ENCODE assay signal across 24 cellular contexts in the genomic region with DNA sequence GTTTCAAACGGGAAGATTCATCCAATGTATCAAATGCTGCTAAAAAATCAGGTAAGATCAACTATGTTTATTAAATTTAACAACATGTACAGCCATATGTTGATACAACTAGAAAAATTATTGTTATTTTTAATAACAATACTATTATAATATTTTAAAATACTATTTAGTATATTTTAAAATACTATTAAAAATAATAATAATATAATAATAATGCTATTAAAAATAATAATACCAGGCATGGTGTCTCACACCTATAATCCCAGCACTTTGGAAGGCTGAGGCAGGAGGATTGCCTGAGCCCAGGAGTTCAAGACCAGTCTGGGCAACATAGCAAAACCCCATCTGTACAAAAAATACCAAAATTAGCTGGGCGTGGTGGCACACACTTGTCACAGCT.
"Had no signal": no experiment of that assay in that cellular context is flagged by ENCODE, and none has a peak within 500 bp of the region (broad histone marks: within the 10 kb centered on the region; RNA-seq: fewer than 3 reads in every experiment).

No MANE protein-coding gene starts in this region.

- ATAC-seq: foreskin keratinocyte; gastrocnemius medialis; heart right ventricle; left cardiac atrium; left lung; left ventricle myocardium superior; lower lobe of right lung; naive thymus-derived CD4-positive, alpha-beta T cell; natural killer cell had no signal

- H3K4me1 Mint-ChIP-seq: memory B cell, natural killer cell had no signal

- H3K4me3 ChIP-seq: coronary artery, dorsolateral prefrontal cortex, esophagus muscularis mucosa, gastrocnemius medialis, heart right ventricle, left lung, lower lobe of right lung had no signal

- H3K4me3 Mint-ChIP-seq: memory B cell; naive thymus-derived CD4-positive, alpha-beta T cell; natural killer cell had no signal

- H3K27ac Mint-ChIP-seq: memory B cell; naive thymus-derived CD4-positive, alpha-beta T cell; natural killer cell had no signal

- H3K4me1 ChIP-seq: esophagus muscularis mucosa, foreskin keratinocyte, gastrocnemius medialis, heart right ventricle, left lung, lower lobe of right lung had no signal

- DNase-seq: dermis blood vessel endothelial cell; dorsolateral prefrontal cortex; effector CD4-positive, alpha-beta T cell; effector memory CD4-positive, alpha-beta T cell; foreskin keratinocyte; gastrocnemius medialis; glutamatergic neuron; head of caudate nucleus; heart right ventricle; hippocampal formation; left cardiac atrium; left lung; left ventricle myocardium superior; lower lobe of right lung; mesendoderm; midbrain; naive thymus-derived CD4-positive, alpha-beta T cell; natural killer cell had no signal

- FAIRE-seq: endothelial cell of umbilical vein, islet of Langerhans, keratinocyte had no signal

- H3K36me3 ChIP-seq: gastrocnemius medialis, heart right ventricle, left lung, lower lobe of right lung had no signal

- H3K9me3 ChIP-seq: gastrocnemius medialis had no signal

- H3K27me3 ChIP-seq: dorsolateral prefrontal cortex, esophagus muscularis mucosa, foreskin keratinocyte, gastrocnemius medialis, heart right ventricle, left lung had no signal

- H3K27me3 Mint-ChIP-seq: naive thymus-derived CD4-positive, alpha-beta T cell had no signal

- H3K27ac ChIP-seq: coronary artery, dorsolateral prefrontal cortex, esophagus muscularis mucosa, foreskin keratinocyte, gastrocnemius medialis, heart right ventricle, left lung, lower lobe of right lung had no signal
